16 cellular contexts compared by ENCODE assay signal in the genomic region with DNA sequence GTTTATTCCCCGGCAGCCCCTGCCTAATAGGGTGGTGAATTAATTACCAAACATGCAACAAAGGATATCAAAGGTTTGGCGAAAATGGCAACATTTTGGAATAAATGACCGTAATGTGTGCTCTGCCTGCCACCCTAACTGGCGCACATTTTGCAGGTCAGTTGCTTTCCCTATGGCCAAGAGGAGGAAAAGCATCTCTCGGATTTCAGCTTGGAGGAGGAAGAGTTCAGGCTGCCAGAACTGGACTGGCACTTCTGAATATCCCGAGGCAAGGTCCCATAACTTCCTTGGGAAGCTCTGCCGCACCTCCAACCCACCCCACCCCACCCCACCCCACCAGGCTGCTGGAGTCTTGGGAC. TPM values are rescaled to one million over a fixed set of nuclear protein-coding genes. Genes with fewer than 3 reads are reported as not detected.
DNase-seq lines count a peak whose midpoint lies in the region; ATAC-seq and TF ChIP-seq lines count a peak whose summit lies in the region.
"Had no signal": no experiment of that assay in that cellular context is flagged by ENCODE, and none has a peak within 500 bp of the region (broad histone marks: within the 10 kb centered on the region; RNA-seq: fewer than 3 reads in every experiment).

No MANE protein-coding gene starts in this region.

- DNase-seq in BE2C (no peak), heart right ventricle (no peak), retinal pigment epithelial cell (ENCODE audit: low read depth) (no peak), DMS53 treated with DMSO at 0.1 percent for 48 hours (lab: John Stamatoyannopoulos, UW; ENCODE audit: unreplicated experiment) (no peak), neural progenitor cell (ENCODE audit: low spot score) (no peak), cerebellar nuclear complex (lab: John Stamatoyannopoulos, UW) (no peak), SKM-1 (lab: John Stamatoyannopoulos, UW; ENCODE audit: unreplicated experiment) (no peak)
- DNase-seq: activated CD4-positive, alpha-beta T cell treated with anti-CD3 and anti-CD28 coated beads for 1 hour; activated gamma-delta T cell; effector CD8-positive, alpha-beta T cell; GDM1 had no signal

- H3K27me3 ChIP-seq in BE2C = peaks cover 12% of the 10 kb centered on the region
- peaks cover 0 to 38% (median 0%) of the 10 kb centered on the region in 7 donors for H3K27me3 ChIP-seq in heart right ventricle
- no peaks in the 10 kb centered on the region for H3K27me3 ChIP-seq in neural progenitor cell
- H3K27me3 ChIP-seq: thyroid gland had no signal

- H3K4me3 ChIP-seq in BE2C (ENCODE audit: low read depth, low read length) (peak overlapping the region; percentile 45), heart right ventricle (peak overlapping the region; percentile 46 to 78 (median 67)), retinal pigment epithelial cell (ENCODE audit: low read length) (peak overlapping the region; percentile 64), neural progenitor cell (no peak overlapping the region)
- H3K4me3 ChIP-seq: BLaER1 had no signal

- H3K4me1 ChIP-seq in BE2C = no peaks in the 10 kb centered on the region
- H3K4me1 ChIP-seq in heart right ventricle = peaks cover 0 to 23% (median 8%) of the 10 kb centered on the region in 9 donors
- H3K4me1 ChIP-seq in neural progenitor cell = no peaks in the 10 kb centered on the region

- no peak overlapping the region for H3K4me3 Mint-ChIP-seq in neural progenitor cell

- H3K4me1 Mint-ChIP-seq in neural progenitor cell = no peaks in the 10 kb centered on the region

- TF ChIP-seq CTCF in BE2C (IDR thresholded peaks at IDR 0.05; ENCODE audit: low read depth, low read length) (no peak), VCaP (conservative IDR thresholded peaks at IDR 0.05) (no peak), heart right ventricle (IDR thresholded peaks at IDR 0.05) (no peak), retinal pigment epithelial cell (conservative IDR thresholded peaks at IDR 0.05; ENCODE audit: low read depth, low read length) (no peak), neural progenitor cell (IDR thresholded peaks at IDR 0.05) (no peak)

- peaks cover 2% of the 10 kb centered on the region for H3K27me3 Mint-ChIP-seq in neural progenitor cell (ENCODE audit: insufficient read depth, low read depth)

- no peaks in the 10 kb centered on the region for H3F3A ChIP-seq in neural progenitor cell (ENCODE audit: low read depth)

- no peak overlapping the region for H3K9ac ChIP-seq in neural progenitor cell
- H3K9ac ChIP-seq: BLaER1 had no signal

- H3K27ac ChIP-seq in VCaP (peak overlapping the region; percentile 57), heart right ventricle (peak overlapping the region in 9 of 10 donors; percentile 19 to 83 (median 70)), neural progenitor cell (no peak overlapping the region)
- H3K27ac ChIP-seq: BLaER1, thyroid gland had no signal

- ATAC-seq in heart right ventricle = peak in 3 of 8 donors; percentile 20 to 29 (median 28)

- 50 to 57% methylated on average over 7 of the region's 7 CpGs for WGBS in heart right ventricle, 2 donors

- no peak overlapping the region for H2AFZ ChIP-seq in neural progenitor cell (replicated peaks)

- H4K20me1 ChIP-seq in neural progenitor cell (ENCODE audit: low read depth) = no peaks in the 10 kb centered on the region
- H4K20me1 ChIP-seq: BLaER1 had no signal

- no peaks in the 10 kb centered on the region for H3K79me2 ChIP-seq in neural progenitor cell (ENCODE audit: low read depth)

- intact Hi-C loops in heart right ventricle (cut with DNase I) = loop anchor here in 8 of 10 donors (2.0 to 10.0 kb wide), 4 partner anchors 166 to 729 kb away; no protein-coding TSS in a partner anchor

- H3K27ac Mint-ChIP-seq in neural progenitor cell = no peak overlapping the region

- peaks cover 8% of the 10 kb centered on the region for H3K9me3 Mint-ChIP-seq in neural progenitor cell

- no peaks in the 10 kb centered on the region for H3K36me3 ChIP-seq in BE2C
- H3K36me3 ChIP-seq in heart right ventricle = no peaks in the 10 kb centered on the region
- H3K36me3 ChIP-seq in neural progenitor cell = no peaks in the 10 kb centered on the region
- H3K36me3 ChIP-seq: BLaER1, thyroid gland had no signal

- no peaks in the 10 kb centered on the region for H3K9me3 ChIP-seq in BE2C
- H3K9me3 ChIP-seq in heart right ventricle = peaks cover 0 to 11% (median 0%) of the 10 kb centered on the region in 11 donors
- H3K9me3 ChIP-seq in neural progenitor cell (ENCODE audit: low read depth) = no peaks in the 10 kb centered on the region
- H3K9me3 ChIP-seq: thyroid gland had no signal

- H3K4me2 ChIP-seq in neural progenitor cell = no peak overlapping the region
- H3K4me2 ChIP-seq: BLaER1 had no signal

- no peaks in the 10 kb centered on the region for H3K36me3 Mint-ChIP-seq in neural progenitor cell

RNA-seq across cellular contexts. Expression of a gene that starts 37.1 kb away (rescaled TPM):
- not detected for polyA plus RNA-seq in BE2C (2012; ENCODE audit: insufficient read depth, insufficient read length, low read depth)
- total RNA-seq in heart right ventricle = under 1 TPM in 2 of 10 donors, not detected in 8; 0.21 TPM
- not detected for polyA plus RNA-seq in heart right ventricle
- not detected in 2 replicates for total RNA-seq in neural progenitor cell (ENCODE audit: low replicate concordance)
- total RNA-seq: SK-MEL-5 had no signal
- polyA plus RNA-seq: neural cell had no signal

RNA-seq across cellular contexts. Expression of a gene that starts 39.2 kb away (rescaled TPM):
- polyA plus RNA-seq in BE2C (2012; ENCODE audit: insufficient read depth, insufficient read length, low read depth) = 4.9 TPM
- total RNA-seq in heart right ventricle = 10 to 100 TPM in 4 of 10 donors, 1 to 10 TPM in 6; 4.8 to 19.6 (median 9.5) TPM
- 1 to 10 TPM in 1 of 2 donors, under 1 TPM in 1; 0.61 to 2.4 TPM for polyA plus RNA-seq in heart right ventricle
- 11.2 and 16.3 TPM in 2 replicates for total RNA-seq in neural progenitor cell (ENCODE audit: low replicate concordance)
